Comparison of ENCODE assay signal across 11 cellular contexts in genomic region chr1:179090923-179091322, GRCh38. TPM values are rescaled to one million over a fixed set of nuclear protein-coding genes. Genes with fewer than 3 reads are reported as not detected.
DNase-seq lines count a peak whose midpoint lies in the region; ATAC-seq and TF ChIP-seq lines count a peak whose summit lies in the region.
"Had no signal": no experiment of that assay in that cellular context is flagged by ENCODE, and none has a peak within 500 bp of the region (broad histone marks: within the 10 kb centered on the region; RNA-seq: fewer than 3 reads in every experiment).

No MANE protein-coding gene starts in this region.

- peaks cover 26% of the 10 kb centered on the region for H3K36me3 Mint-ChIP-seq in chondrocyte (ENCODE audit: low read depth)
- H3K36me3 Mint-ChIP-seq in osteocyte (ENCODE audit: unreplicated experiment): peaks cover 35% of the 10 kb centered on the region

- H2AK5ac ChIP-seq in mesendoderm (ENCODE audit: low read length): no peak overlapping the region

- H3K56ac ChIP-seq in mesendoderm (ENCODE audit: low read length): no peak overlapping the region

- no peak overlapping the region for H3K4me2 ChIP-seq in GM23248 (ENCODE audit: unreplicated experiment)
- no peak overlapping the region for H3K4me2 ChIP-seq in mesendoderm (ENCODE audit: low read length)

- no peak for DNase-seq in AG04450 (ENCODE audit: low read depth, low spot score)
- DNase-seq in GM23248: no peak
- peak; percentile 32 for DNase-seq in chondrocyte (ENCODE audit: low spot score)
- DNase-seq in osteocyte (ENCODE audit: extremely low spot score, unreplicated experiment): no peak
- DNase-seq in GDM1 (lab: John Stamatoyannopoulos, UW): no peak
- DNase-seq in mesendoderm: no peak
- DNase-seq: activated naive CD4-positive, alpha-beta T cell treated with anti-CD3 and anti-CD28 coated beads, Interleukin-2, amount 50 U/mL, for 16 hours; stimulated activated CD4-positive, alpha-beta T cell treated with anti-CD3 and anti-CD28 coated beads, Interleukin-1b, Interleukin-23, amount 100 ng/mL, for 48 hours had no signal

- H3K36me3 ChIP-seq in GM23248 (ENCODE audit: low read depth) (peaks cover 42% of the 10 kb centered on the region), mesendoderm (ENCODE audit: control insufficient read depth, insufficient read depth, low read length) (peaks cover 10% of the 10 kb centered on the region)

- H2BK15ac ChIP-seq in mesendoderm (replicated peaks; ENCODE audit: low read depth): no peak overlapping the region

- TF ChIP-seq CTCF in AG04450 (IDR thresholded peaks at IDR 0.05; ENCODE audit: low read depth, low read length) (no peak), chondrocyte (IDR thresholded peaks at IDR 0.05) (no peak), osteocyte (IDR thresholded peaks at IDR 0.05) (no peak)

- no peak overlapping the region for H2BK120ac ChIP-seq in mesendoderm (ENCODE audit: low read depth, low read length)

- H3K23ac ChIP-seq in mesendoderm (ENCODE audit: low read length): no peak overlapping the region

- H3K79me1 ChIP-seq in mesendoderm (ENCODE audit: low read length): no peaks in the 10 kb centered on the region

- H3K9me3 Mint-ChIP-seq in chondrocyte (ENCODE audit: low read depth): no peaks in the 10 kb centered on the region
- H3K9me3 Mint-ChIP-seq in osteocyte (ENCODE audit: unreplicated experiment): no peaks in the 10 kb centered on the region

- no peak overlapping the region for H3K18ac ChIP-seq in mesendoderm (ENCODE audit: low read length)

- H2AFZ ChIP-seq in GM23248: no peak overlapping the region

- no peaks in the 10 kb centered on the region for H3K27me3 ChIP-seq in AG04450 (ENCODE audit: control insufficient read depth, insufficient read depth, low read length)
- H3K27me3 ChIP-seq in GM23248 (replicated peaks; ENCODE audit: insufficient read depth): no peaks in the 10 kb centered on the region
- H3K27me3 ChIP-seq in mesendoderm (ENCODE audit: insufficient read depth, low read length, poor library complexity): no peaks in the 10 kb centered on the region

- CTCF ChIA-PET in AG04450 (lab: Charles Lee): interaction anchor here (0.6 to 2.2 kb wide), 4 partner anchors 12 to 279 kb away, joined by 3 to 6 read pairs (median 4); no protein-coding TSS in a partner anchor

- no peak overlapping the region for H3K4me3 Mint-ChIP-seq in chondrocyte (ENCODE audit: unreplicated experiment)
- no peak overlapping the region for H3K4me3 Mint-ChIP-seq in osteocyte (ENCODE audit: unreplicated experiment)

- H3K4me1 ChIP-seq in GM23248 (ENCODE audit: insufficient read depth) (peaks cover 8% of the 10 kb centered on the region), mesendoderm (ENCODE audit: control insufficient read depth, low read depth, low read length) (peaks cover 5% of the 10 kb centered on the region)

- peak overlapping the region; percentile 83 for H3K27ac Mint-ChIP-seq in chondrocyte (ENCODE audit: unreplicated experiment)
- H3K27ac Mint-ChIP-seq in osteocyte (ENCODE audit: unreplicated experiment): peak overlapping the region; percentile 85

- no peak overlapping the region for H2BK5ac ChIP-seq in mesendoderm (ENCODE audit: low read length)

- H3K27me3 Mint-ChIP-seq in chondrocyte (ENCODE audit: low read depth) (no peaks in the 10 kb centered on the region), osteocyte (ENCODE audit: unreplicated experiment) (no peaks in the 10 kb centered on the region)

- H3K9ac ChIP-seq in GM23248: peak overlapping the region; percentile 43
- no peak overlapping the region for H3K9ac ChIP-seq in mesendoderm (ENCODE audit: low read length)

- in situ Hi-C loops in GM23248 (cut with MboI): loop anchor here (25.0 kb wide), 1 partner anchor 246 kb away; no protein-coding TSS in a partner anchor

- POLR2A ChIA-PET in AG04450 (lab: Yijun Ruan, JAX): no interaction called here

- ATAC-seq in GM21381 (IDR thresholded peaks at IDR 0.05; ENCODE audit: unreplicated experiment) (no peak), HG03280 (IDR thresholded peaks at IDR 0.05; ENCODE audit: unreplicated experiment) (no peak)
- ATAC-seq: activated CD4-positive, CD25-positive, alpha-beta regulatory T cell treated with anti-CD3 and anti-CD28 coated beads, Interleukin-2, amount 50 U/mL, for 24 hours had no signal

- H4K5ac ChIP-seq in mesendoderm (ENCODE audit: low read length): no peak overlapping the region

- no peak overlapping the region for H4K8ac ChIP-seq in mesendoderm (ENCODE audit: low read depth, low read length)

- H3K4me1 Mint-ChIP-seq in chondrocyte (ENCODE audit: low read depth) (peaks cover 26% of the 10 kb centered on the region), osteocyte (ENCODE audit: unreplicated experiment) (peaks cover 31% of the 10 kb centered on the region)

- 83 to 89% methylated on average over 4 of the region's 4 CpGs for WGBS in GM23248 (ENCODE audit: low coverage in 1 of 2, low lambda C conversion rate in 2 of 2, missing lambda C conversion rate in 2 of 2), 2 experiments
- no CpG with 5 or more reads among the region's 4 CpGs for WGBS in mesendoderm (ENCODE audit: extremely low coverage, insufficient coverage, low lambda C conversion rate)

- H3K27ac ChIP-seq in AG04450 (ENCODE audit: low read depth, low read length) (peak overlapping the region; percentile 89), GM23248 (peak overlapping the region; percentile 67), mesendoderm (ENCODE audit: low read depth, low read length) (no peak overlapping the region)

- H3K4me3 ChIP-seq in AG04450 (ENCODE audit: low read depth, low read length) (no peak overlapping the region), GM23248 (no peak overlapping the region), mesendoderm (ENCODE audit: low read length) (no peak overlapping the region)

- H3K9me3 ChIP-seq in AG04450 (ENCODE audit: control insufficient read depth, insufficient read depth, low read length): no peaks in the 10 kb centered on the region
- H3K9me3 ChIP-seq in GM23248 (ENCODE audit: low read depth): no peaks in the 10 kb centered on the region

- H3K79me2 ChIP-seq in GM23248 (ENCODE audit: insufficient read depth) (0 out of 2 replicates have a peak, but pooled peaks cover 8% of the 10 kb centered on the region), mesendoderm (ENCODE audit: control insufficient read depth, insufficient read depth, low read length) (no peaks in the 10 kb centered on the region)

- peaks cover 86% of the 10 kb centered on the region for H3F3A ChIP-seq in GM23248 (ENCODE audit: insufficient read depth)

- H3K9me2 ChIP-seq in GM23248 (ENCODE audit: insufficient read depth): no peaks in the 10 kb centered on the region

- no peak overlapping the region for H3K4ac ChIP-seq in mesendoderm (ENCODE audit: low read depth, low read length)

- H4K20me1 ChIP-seq in GM23248 (ENCODE audit: insufficient read depth): no peaks in the 10 kb centered on the region

RNA-seq across cellular contexts. Expression of gene TOR3A, which starts 9.1 kb away (rescaled TPM):
- polyA plus RNA-seq in AG04450 (2011; rRNA removed) (16.8 and 25.4 TPM in 2 replicates), GM23248 (2016; fragmentation: Nextera tagmentation; extraction: Ambion mirVana) (22.2 and 25.1 TPM in 2 replicates)
- polyA minus RNA-seq in AG04450 (2011; rRNA and poly(A)+ RNA removed): 27.2 and 37.6 TPM in 2 replicates
- 44.8 and 45.5 TPM in 2 replicates for total RNA-seq in GM23248 (2014; rRNA removed; shearing (Covaris generic))
- total RNA-seq in chondrocyte (17.9 to 19.8 TPM (median 19.4 TPM) in 3 replicates), osteocyte (21.1 and 24.8 TPM in 2 replicates)
- 16.7 TPM for polyA plus RNA-seq in mesendoderm (2013, experiment 1 of 2)
- polyA plus RNA-seq in mesendoderm (2013, experiment 2 of 2): 15.2 TPM
